ENCODE assay signal across 21 cellular contexts in the genomic region with DNA sequence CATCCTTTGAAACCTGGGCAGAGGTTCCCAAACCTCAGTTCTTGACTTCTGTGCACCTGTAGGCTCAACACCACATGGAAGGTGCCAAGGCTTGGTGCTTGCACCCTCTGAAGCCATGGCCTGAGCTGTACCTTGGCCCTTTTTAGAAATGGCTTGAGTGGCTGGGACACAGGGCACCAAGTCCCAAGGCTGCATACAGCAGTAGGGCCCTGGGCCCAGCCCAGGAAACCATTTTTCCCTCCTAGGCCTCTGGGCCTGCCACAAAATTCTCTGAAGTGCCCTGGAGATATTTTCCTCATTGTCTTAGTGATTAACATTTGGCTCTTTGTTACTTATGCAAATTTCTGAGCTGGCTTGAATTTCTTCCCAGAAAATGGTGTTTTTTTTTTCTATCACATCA.
DNase-seq lines count a peak whose midpoint lies in the region; ATAC-seq and TF ChIP-seq lines count a peak whose summit lies in the region.
"Had no signal": no experiment of that assay in that cellular context is flagged by ENCODE, and none has a peak within 500 bp of the region (broad histone marks: within the 10 kb centered on the region; RNA-seq: fewer than 3 reads in every experiment).

No MANE protein-coding gene starts in this region.

- peaks cover 22% of the 10 kb centered on the region for H3K36me3 ChIP-seq in DOHH2 (ENCODE audit: control insufficient read depth, low read length)
- no peaks in the 10 kb centered on the region for H3K36me3 ChIP-seq in lower lobe of right lung
- H3K36me3 ChIP-seq in spleen: no peaks in the 10 kb centered on the region
- no peaks in the 10 kb centered on the region for H3K36me3 ChIP-seq in neuronal stem cell (replicated peaks in 1 of 2; ENCODE audit: control insufficient read depth in 2 of 2, insufficient read depth in 2 of 2, low read length in 2 of 2)
- H3K36me3 ChIP-seq: BLaER1 had no signal

- H2BK12ac ChIP-seq in neuronal stem cell (ENCODE audit: low read length): no peak overlapping the region

- no peak overlapping the region for H4K8ac ChIP-seq in neuronal stem cell (ENCODE audit: low read depth, low read length)

- H4K20me1 ChIP-seq in DOHH2 (ENCODE audit: control insufficient read depth, insufficient read depth, low read depth, low read length): no peaks in the 10 kb centered on the region
- H4K20me1 ChIP-seq: BLaER1 had no signal

- no peak overlapping the region for H3K4ac ChIP-seq in neuronal stem cell (ENCODE audit: low read length)

- DNase-seq in activated B cell treated with CpG ODN at 0.5 μM for 24 hours (no peak), lower lobe of right lung (peak; percentile 10), spleen (peak; percentile 3), neuronal stem cell (ENCODE audit: low spot score) (no peak), NCI-H2227 (lab: John Stamatoyannopoulos, UW; ENCODE audit: unreplicated experiment) (no peak)
- DNase-seq: Caco-2; CD4-positive, CD25-positive, alpha-beta regulatory T cell; CD8-positive, alpha-beta T cell; DMS153; DND-41; EL; GDM1; H9; HFFc6 had no signal

- H3K79me2 ChIP-seq in DOHH2 (ENCODE audit: control insufficient read depth, low read length): no peaks in the 10 kb centered on the region

- ATAC-seq in activated B cell treated with CpG ODN at 0.5 μM for 24 hours (ENCODE audit: low read depth): no peak
- ATAC-seq in lower lobe of right lung: no peak
- ATAC-seq in HG03159 (IDR thresholded peaks at IDR 0.05; ENCODE audit: unreplicated experiment): no peak
- ATAC-seq: CD8-positive, alpha-beta T cell; GM12878; GM23338; HCT116 had no signal

- no peak overlapping the region for H3K9ac ChIP-seq in neuronal stem cell (ENCODE audit: low read depth, low read length, poor library complexity)
- H3K9ac ChIP-seq: BLaER1 had no signal

- H3K4me3 ChIP-seq in DOHH2 (ENCODE audit: low read length) (no peak overlapping the region), lower lobe of right lung (no peak overlapping the region), spleen (no peak overlapping the region), neuronal stem cell (ENCODE audit: low read length in 2 of 2) (no peak overlapping the region)
- H3K4me3 ChIP-seq: BLaER1, GM12878, GM23338 had no signal

- no peak overlapping the region for H2BK15ac ChIP-seq in neuronal stem cell (ENCODE audit: low read length)

- H3K4me1 ChIP-seq in DOHH2 (ENCODE audit: control insufficient read depth, low read length) (peaks cover 46% of the 10 kb centered on the region), lower lobe of right lung (no peaks in the 10 kb centered on the region), spleen (peaks cover 0 to 6% (median 0%) of the 10 kb centered on the region in 6 donors), neuronal stem cell (ENCODE audit: control insufficient read depth in 2 of 2, insufficient read depth in 1 of 2, low read depth in 1 of 2, low read length in 2 of 2) (no peaks in the 10 kb centered on the region)
- H3K4me1 ChIP-seq: Caco-2 had no signal

- H3K9me3 ChIP-seq in DOHH2 (ENCODE audit: control insufficient read depth, insufficient read depth, low read length): peaks cover 64% of the 10 kb centered on the region
- H3K9me3 ChIP-seq in lower lobe of right lung: peaks cover 26% of the 10 kb centered on the region
- H3K9me3 ChIP-seq in spleen: peaks cover 3 to 83% (median 70%) of the 10 kb centered on the region in 8 donors
- peaks cover 0 to 14% of the 10 kb centered on the region in 2 donors for H3K9me3 ChIP-seq in neuronal stem cell (replicated peaks in 1 of 2; ENCODE audit: control insufficient read depth in 2 of 2, insufficient read depth in 1 of 2, low read depth in 1 of 2, low read length in 2 of 2)
- H3K9me3 ChIP-seq: Caco-2 had no signal

- H3K4me1 Mint-ChIP-seq in activated B cell treated with CpG ODN at 0.5 μM for 24 hours: peaks cover 59% of the 10 kb centered on the region
- H3K4me1 Mint-ChIP-seq: CD4-positive, CD25-positive, alpha-beta regulatory T cell; GM23338; H9 had no signal

- H3K27me3 ChIP-seq in DOHH2 (ENCODE audit: control insufficient read depth, low read length): no peaks in the 10 kb centered on the region
- peaks cover 15% of the 10 kb centered on the region for H3K27me3 ChIP-seq in lower lobe of right lung (ENCODE audit: low read depth)
- peaks cover 0 to 8% (median 0%) of the 10 kb centered on the region in 7 donors for H3K27me3 ChIP-seq in spleen (replicated peaks in 1 of 7)
- peaks cover 0 to 19% (median 0%) of the 10 kb centered on the region in 3 experiments for H3K27me3 ChIP-seq in neuronal stem cell (ENCODE audit: control insufficient read depth in 3 of 3, insufficient read depth in 3 of 3, low read depth in 1 of 3, low read length in 3 of 3)

- POLR2A ChIA-PET in activated B cell treated with CpG ODN at 0.5 μM for 24 hours (lab: Charles Lee): no interaction called here

- H3K4me3 Mint-ChIP-seq in activated B cell treated with CpG ODN at 0.5 μM for 24 hours: no peak overlapping the region
- H3K4me3 Mint-ChIP-seq: CD4-positive, CD25-positive, alpha-beta regulatory T cell; CD8-positive, alpha-beta T cell; GM23338; H9; HFFc6 had no signal

- no peak overlapping the region for H2BK120ac ChIP-seq in neuronal stem cell (ENCODE audit: low read depth, low read length)

- no peaks in the 10 kb centered on the region for H3K27me3 Mint-ChIP-seq in activated B cell treated with CpG ODN at 0.5 μM for 24 hours
- H3K27me3 Mint-ChIP-seq: CD4-positive, CD25-positive, alpha-beta regulatory T cell had no signal

- H2AK5ac ChIP-seq in neuronal stem cell (ENCODE audit: low read depth, low read length): no peak overlapping the region

- no peak overlapping the region for H3K18ac ChIP-seq in neuronal stem cell (ENCODE audit: low read length)

- no peaks in the 10 kb centered on the region for H3K9me2 ChIP-seq in DOHH2 (replicated peaks; ENCODE audit: control insufficient read depth, low read length)

- no peak for TF ChIP-seq POLR2A in spleen (IDR thresholded peaks at IDR 0.05)

- no peaks in the 10 kb centered on the region for H3K79me1 ChIP-seq in neuronal stem cell (ENCODE audit: low read depth, low read length)

- peak overlapping the region; percentile 65 for H3K27ac Mint-ChIP-seq in activated B cell treated with CpG ODN at 0.5 μM for 24 hours
- H3K27ac Mint-ChIP-seq: CD4-positive, CD25-positive, alpha-beta regulatory T cell; CD8-positive, alpha-beta T cell; GM23338; H9; HFFc6 had no signal

- H3K36me3 Mint-ChIP-seq in activated B cell treated with CpG ODN at 0.5 μM for 24 hours (ENCODE audit: low read depth): peaks cover 17% of the 10 kb centered on the region
- H3K36me3 Mint-ChIP-seq: CD4-positive, CD25-positive, alpha-beta regulatory T cell; CD8-positive, alpha-beta T cell had no signal

- no peak overlapping the region for H4K91ac ChIP-seq in neuronal stem cell (ENCODE audit: low read depth, low read length, poor library complexity)

- H3K27ac ChIP-seq in DOHH2 (ENCODE audit: low read depth, low read length): peak overlapping the region; percentile 98
- H3K27ac ChIP-seq in lower lobe of right lung: no peak overlapping the region
- H3K27ac ChIP-seq in spleen: no peak overlapping the region
- no peak overlapping the region for H3K27ac ChIP-seq in neuronal stem cell (replicated peaks; ENCODE audit: low read length)
- H3K27ac ChIP-seq: BLaER1, C4-2B had no signal

- CTCF ChIA-PET in activated B cell treated with CpG ODN at 0.5 μM for 24 hours (lab: Charles Lee): no interaction called here

- no peak overlapping the region for H3K14ac ChIP-seq in neuronal stem cell (ENCODE audit: low read length)

- peaks cover 19% of the 10 kb centered on the region for H3F3A ChIP-seq in DOHH2 (ENCODE audit: control insufficient read depth, insufficient read depth)

- intact Hi-C loops in activated B cell treated with CpG ODN at 0.5 μM for 24 hours (cut with micrococcal nuclease) (no loop called here), lower lobe of right lung (cut with DNase I) (no loop called here), spleen (cut with DNase I; ENCODE audit: low total_unique reads) (no loop called here)

- H3K4me2 ChIP-seq in DOHH2 (ENCODE audit: low read length) (no peak overlapping the region), neuronal stem cell (ENCODE audit: insufficient read depth, low read length, poor library complexity, severe bottlenecking) (no peak overlapping the region)
- H3K4me2 ChIP-seq: BLaER1, GM23338 had no signal

- no peak overlapping the region for H2BK5ac ChIP-seq in neuronal stem cell (ENCODE audit: low read length)

- no peak overlapping the region for H2AFZ ChIP-seq in neuronal stem cell (ENCODE audit: low read length)
- H2AFZ ChIP-seq: GM23338 had no signal

- peaks cover 28% of the 10 kb centered on the region for H3K9me3 Mint-ChIP-seq in activated B cell treated with CpG ODN at 0.5 μM for 24 hours

- TF ChIP-seq CTCF in DOHH2 (IDR thresholded peaks at IDR 0.05; ENCODE audit: low read depth, low read length, poor library complexity, severe bottlenecking) (no peak), activated B cell treated with CpG ODN at 0.5 μM for 24 hours (IDR thresholded peaks at IDR 0.05) (no peak), lower lobe of right lung (IDR thresholded peaks at IDR 0.05) (no peak), spleen (IDR thresholded peaks at IDR 0.05 in 8 of 11, conservative IDR thresholded peaks at IDR 0.05 in 3 of 11) (no peak)

- no peak overlapping the region for H3K23ac ChIP-seq in neuronal stem cell (ENCODE audit: low read depth, low read length, poor library complexity)

Comparison
In these comparisons a context has a peak if more than half of its experiments do, and no peak if none do; other contexts are left out.
1. DNase-seq: peak in lower lobe of right lung (single experiment) and spleen (single experiment); none in activated B cell treated with CpG ODN at 0.5 μM for 24 hours (single experiment), neuronal stem cell (single experiment) and NCI-H2227 (single experiment).